Comparison of ENCODE assay signal across 13 cellular contexts in genomic region chr17:65323055-65323454, GRCh38.
"Had no signal": no experiment of that assay in that cellular context is flagged by ENCODE, and none has a peak within 500 bp of the region (broad histone marks: within the 10 kb centered on the region; RNA-seq: fewer than 3 reads in every experiment).

No MANE protein-coding gene starts in this region.

- H3K4me3 ChIP-seq: right atrium auricular region, stomach had no signal

- H3K36me3 ChIP-seq: right atrium auricular region, stomach had no signal

- H3K27me3 ChIP-seq: right atrium auricular region, stomach had no signal

- H3K9me3 ChIP-seq: right atrium auricular region, stomach had no signal

- H3K4me1 ChIP-seq: right atrium auricular region, stomach had no signal

- DNase-seq: activated CD4-positive, alpha-beta memory T cell treated with anti-CD3 and anti-CD28 coated beads, Interleukin-2, amount 10 ng/mL, durations not matched to agents 7 days and 5 days; activated gamma-delta T cell treated with Interleukin-2 at 50 U/mL for 16 hours; activated naive CD8-positive, alpha-beta T cell treated with anti-CD3 and anti-CD28 coated beads for 36 hours; activated T-cell treated with anti-CD3 and anti-CD28 coated beads, Interleukin-2, amount 50 U/mL, for 48 hours; anterior cingulate cortex; glutamatergic neuron; left colon; natural killer cell; posterior cingulate gyrus; small intestine; stomach had no signal

- H3K27ac ChIP-seq: right atrium auricular region, stomach had no signal

- ATAC-seq: esophagus mucosa, left colon, natural killer cell had no signal
